ENCODE assay signal across 9 cellular contexts in genomic region chrX:135477576-135477975, GRCh38. TPM values are rescaled to one million over a fixed set of nuclear protein-coding genes. Genes with fewer than 3 reads are reported as not detected.
DNase-seq lines count a peak whose midpoint lies in the region; ATAC-seq and TF ChIP-seq lines count a peak whose summit lies in the region.
"Had no signal": no experiment of that assay in that cellular context is flagged by ENCODE, and none has a peak within 500 bp of the region (broad histone marks: within the 10 kb centered on the region; RNA-seq: fewer than 3 reads in every experiment).

No MANE protein-coding gene starts in this region.

- DNase-seq in BJ (ENCODE audit: low read depth) (no peak), GOT3 (lab: John Stamatoyannopoulos, UW) (peak; percentile 0), NCI-H345 treated with DMSO at 0.1 percent for 48 hours (lab: John Stamatoyannopoulos, UW; ENCODE audit: unreplicated experiment) (peak; percentile 73), neural crest cell (ENCODE audit: low read depth, low spot score) (peak; percentile 9)
- peak; percentile 59 for DNase-seq in activated CD8-positive, alpha-beta T cell treated with anti-CD3 and anti-CD28 coated beads for 36 hours

- peaks cover 1% of the 10 kb centered on the region for H3K27me3 Mint-ChIP-seq in activated CD8-positive, alpha-beta T cell treated with anti-CD3 and anti-CD28 coated beads for 36 hours
- H3K27me3 Mint-ChIP-seq in neural crest cell (ENCODE audit: low read depth): peaks cover 13% of the 10 kb centered on the region

- peak; percentile 73 for ATAC-seq in activated CD8-positive, alpha-beta T cell treated with anti-CD3 and anti-CD28 coated beads for 36 hours
- peak; percentile 62 for ATAC-seq in esophagus mucosa
- no peak for ATAC-seq in GM18498 (IDR thresholded peaks at IDR 0.05; ENCODE audit: unreplicated experiment)
- ATAC-seq in gastroesophageal sphincter: no peak

- intact Hi-C loops in activated CD8-positive, alpha-beta T cell treated with anti-CD3 and anti-CD28 coated beads for 36 hours (cut with micrococcal nuclease): no loop called here

- no peaks in the 10 kb centered on the region for H3K4me1 Mint-ChIP-seq in activated CD8-positive, alpha-beta T cell treated with anti-CD3 and anti-CD28 coated beads for 36 hours (ENCODE audit: low read depth)
- H3K4me1 Mint-ChIP-seq in neural crest cell: no peaks in the 10 kb centered on the region

- no peak for TF ChIP-seq POLR2A in gastroesophageal sphincter (IDR thresholded peaks at IDR 0.05)

- H3K36me3 Mint-ChIP-seq in activated CD8-positive, alpha-beta T cell treated with anti-CD3 and anti-CD28 coated beads for 36 hours (ENCODE audit: low read depth): no peaks in the 10 kb centered on the region
- H3K36me3 Mint-ChIP-seq in neural crest cell (ENCODE audit: low read depth): no peaks in the 10 kb centered on the region

- CTCF ChIA-PET in BJ (lab: Yijun Ruan, JAX): interaction anchor here (0.6 kb wide), 1 partner anchor 10 kb away, joined by 4 read pairs; no protein-coding TSS in a partner anchor
- CTCF ChIA-PET in activated CD8-positive, alpha-beta T cell treated with anti-CD3 and anti-CD28 coated beads for 36 hours (lab: Charles Lee): no interaction called here

- 0 to 21% methylated on average over 2 of the region's 3 CpGs for WGBS in gastroesophageal sphincter (ENCODE audit: low coverage in 1 of 2), 2 donors

- H3K36me3 ChIP-seq in BJ (ENCODE audit: control insufficient read depth, insufficient read depth, low read length): no peaks in the 10 kb centered on the region
- no peaks in the 10 kb centered on the region for H3K36me3 ChIP-seq in gastroesophageal sphincter

- no peaks in the 10 kb centered on the region for H3K4me1 ChIP-seq in gastroesophageal sphincter

- no peak overlapping the region for H3K27ac ChIP-seq in gastroesophageal sphincter
- H3K27ac ChIP-seq: skin epidermis had no signal

- no peak overlapping the region for H3K4me3 Mint-ChIP-seq in activated CD8-positive, alpha-beta T cell treated with anti-CD3 and anti-CD28 coated beads for 36 hours
- no peak overlapping the region for H3K4me3 Mint-ChIP-seq in neural crest cell

- H3K4me3 ChIP-seq in BJ (ENCODE audit: low read depth, low read length) (no peak overlapping the region), gastroesophageal sphincter (no peak overlapping the region)
- H3K4me3 ChIP-seq: skin epidermis had no signal

- POLR2A ChIA-PET in BJ (lab: Charles Lee): no interaction called here
- POLR2A ChIA-PET in activated CD8-positive, alpha-beta T cell treated with anti-CD3 and anti-CD28 coated beads for 36 hours (lab: Charles Lee): no interaction called here

- H3K27me3 ChIP-seq in BJ (ENCODE audit: control insufficient read depth, insufficient read depth, low read length) (no peaks in the 10 kb centered on the region), gastroesophageal sphincter (no peaks in the 10 kb centered on the region)

- no peak for TF ChIP-seq EP300 in gastroesophageal sphincter (IDR thresholded peaks at IDR 0.05)

- peak; percentile 33 for TF ChIP-seq CTCF in BJ (IDR thresholded peaks at IDR 0.05; ENCODE audit: insufficient read depth, low read depth, low read length)
- peak; percentile 26 for TF ChIP-seq CTCF in activated CD8-positive, alpha-beta T cell treated with anti-CD3 and anti-CD28 coated beads for 36 hours (IDR thresholded peaks at IDR 0.05)
- peak; percentile 54 for TF ChIP-seq CTCF in neural crest cell (conservative IDR thresholded peaks at IDR 0.05)
- peak in 1 of 4 experiments; percentile 30 for TF ChIP-seq CTCF in gastroesophageal sphincter (IDR thresholded peaks at IDR 0.05)

- no peaks in the 10 kb centered on the region for H3K9me3 ChIP-seq in gastroesophageal sphincter

- no peaks in the 10 kb centered on the region for H3K9me3 Mint-ChIP-seq in activated CD8-positive, alpha-beta T cell treated with anti-CD3 and anti-CD28 coated beads for 36 hours
- H3K9me3 Mint-ChIP-seq in neural crest cell: no peaks in the 10 kb centered on the region

- no peak overlapping the region for H3K27ac Mint-ChIP-seq in activated CD8-positive, alpha-beta T cell treated with anti-CD3 and anti-CD28 coated beads for 36 hours
- H3K27ac Mint-ChIP-seq in neural crest cell (ENCODE audit: unreplicated experiment): no peak overlapping the region

RNA-seq across cellular contexts. Expression of gene INTS6L, which starts 42.9 kb away (rescaled TPM):
- 2.7 and 4.2 TPM in 2 replicates for polyA plus RNA-seq in BJ (2011; rRNA removed)
- polyA minus RNA-seq in BJ (2011; rRNA and poly(A)+ RNA removed): 1.7 and 2.3 TPM in 2 replicates
- 10 to 100 TPM; 19.9 to 21.0 TPM for total RNA-seq in activated CD8-positive, alpha-beta T cell treated with anti-CD3 and anti-CD28 coated beads for 36 hours
- total RNA-seq in esophagus mucosa (5.3 TPM), neural crest cell (18.8 and 19.0 TPM in 2 replicates), gastroesophageal sphincter (10 to 100 TPM in 2 of 4 donors, 1 to 10 TPM in 2; 7.6 to 18.4 (median 10.3) TPM)

RNA-seq across cellular contexts. Expression of gene SMIM10L2A, which starts 55.8 kb away (rescaled TPM):
- 0.05 and 0.09 TPM in 2 replicates for polyA plus RNA-seq in BJ (2011; rRNA removed)
- 0.10 and 0.14 TPM in 2 replicates for polyA minus RNA-seq in BJ (2011; rRNA and poly(A)+ RNA removed)
- total RNA-seq in activated CD8-positive, alpha-beta T cell treated with anti-CD3 and anti-CD28 coated beads for 36 hours: under 1 TPM; 0.22 to 0.23 TPM
- total RNA-seq in esophagus mucosa: 1.4 TPM
- 3.5 and 3.8 TPM in 2 replicates for total RNA-seq in neural crest cell
- 1 to 10 TPM in 2 of 4 donors, under 1 TPM in 2; 0.47 to 1.5 (median 1.1) TPM for total RNA-seq in gastroesophageal sphincter

Comparison
In these comparisons a context has a peak if more than half of its experiments do, and no peak if none do; other contexts are left out.
1. ATAC-seq: peak in activated CD8-positive, alpha-beta T cell treated with anti-CD3 and anti-CD28 coated beads for 36 hours (single experiment) and esophagus mucosa (single experiment); none in GM18498 (single experiment) and gastroesophageal sphincter (single experiment).